2 cellular contexts compared by ENCODE assay signal in the genomic region with DNA sequence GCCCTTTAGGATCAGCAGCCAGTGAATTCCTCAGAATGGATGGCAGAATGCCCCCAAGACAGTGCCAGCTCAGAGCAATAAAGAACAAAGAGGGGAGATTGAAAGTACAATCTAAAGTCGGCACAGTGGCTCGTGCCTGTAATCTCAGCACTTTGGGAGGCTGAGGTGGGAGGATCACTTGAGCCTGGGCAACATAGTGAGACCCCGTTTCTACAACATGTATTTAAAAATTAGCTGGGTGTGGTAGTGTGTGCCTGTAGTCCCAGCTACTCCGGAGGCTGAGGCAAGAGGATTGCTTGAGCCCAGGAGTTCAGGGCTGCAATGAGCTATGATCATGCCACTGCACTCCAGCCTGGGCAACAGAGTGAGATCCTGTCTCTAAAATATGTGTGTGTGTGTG. TPM values are rescaled to one million over a fixed set of nuclear protein-coding genes. Genes with fewer than 3 reads are reported as not detected.
"Had no signal": no experiment of that assay in that cellular context is flagged by ENCODE, and none has a peak within 500 bp of the region (broad histone marks: within the 10 kb centered on the region; RNA-seq: fewer than 3 reads in every experiment).

No MANE protein-coding gene starts in this region.

RNA-seq across cellular contexts. Expression of gene PRND, which starts 1.8 kb away (rescaled TPM):
- total RNA-seq: IMR-90 had no signal
- polyA plus RNA-seq: GM23338, IMR-90 had no signal
